8 cellular contexts compared by ENCODE assay signal in genomic region chr6:68635706-68636513, GRCh38. TPM values are rescaled to one million over a fixed set of nuclear protein-coding genes. Genes with fewer than 3 reads are reported as not detected.
DNase-seq lines count a peak whose midpoint lies in the region; ATAC-seq and TF ChIP-seq lines count a peak whose summit lies in the region.
"Had no signal": no experiment of that assay in that cellular context is flagged by ENCODE, and none has a peak within 500 bp of the region (broad histone marks: within the 10 kb centered on the region; RNA-seq: fewer than 3 reads in every experiment).

No MANE protein-coding gene starts in this region.

- H3K4me1 ChIP-seq in left lung = peaks cover 0 to 24% of the 10 kb centered on the region in 2 donors
- peaks cover 33% of the 10 kb centered on the region for H3K4me1 ChIP-seq in suprapubic skin

- DNase-seq in GM06990 (ENCODE audit: extremely low read depth, insufficient read length) (peak; percentile 10), NCI-H1105 (lab: John Stamatoyannopoulos, UW) (peak; percentile 15), MCF 10A (ENCODE audit: unreplicated experiment) (no peak), left lung (peak; percentile 34 to 37), suprapubic skin (ENCODE audit: low spot score in 2 of 2) (no peak)
- no peak for DNase-seq in stimulated activated CD4-positive, alpha-beta T cell treated with anti-CD3 and anti-CD28 coated beads, Interleukin-2, amount 100 ng/mL, for 48 hours

- H3K9me3 ChIP-seq in left lung (no peaks in the 10 kb centered on the region), suprapubic skin (no peaks in the 10 kb centered on the region)

- H3K27ac ChIP-seq in left lung (peak overlapping the region; percentile 23 to 72), suprapubic skin (peak overlapping the region; percentile 60)
- H3K27ac ChIP-seq: VCaP had no signal

- TF ChIP-seq EP300 in suprapubic skin (IDR thresholded peaks at IDR 0.05) = no peak

- H3K36me3 ChIP-seq in GM06990 (ENCODE audit: control insufficient read depth, insufficient read depth, low read length) = no peaks in the 10 kb centered on the region
- H3K36me3 ChIP-seq in left lung = no peaks in the 10 kb centered on the region
- no peaks in the 10 kb centered on the region for H3K36me3 ChIP-seq in suprapubic skin

- no peak for TF ChIP-seq POLR2A in suprapubic skin (IDR thresholded peaks at IDR 0.05)

- H3K27me3 ChIP-seq in GM06990 (replicated peaks; ENCODE audit: control insufficient read depth, insufficient read depth, low read length) = peaks cover 1% of the 10 kb centered on the region
- peaks cover 15 to 61% of the 10 kb centered on the region in 2 donors for H3K27me3 ChIP-seq in left lung
- H3K27me3 ChIP-seq in suprapubic skin = peaks cover 10% of the 10 kb centered on the region

- no peaks in the 10 kb centered on the region for H3K36me3 Mint-ChIP-seq in MCF 10A (ENCODE audit: insufficient read depth, unreplicated experiment)

- POLR2A ChIA-PET in MCF 10A (lab: Yijun Ruan, JAX) = interaction anchor here (0.6 to 1.2 kb wide), 2 partner anchors 9 to 13 kb away, joined by 3 to 4 read pairs; no protein-coding TSS in a partner anchor

- peaks cover 95% of the 10 kb centered on the region for H3K27me3 Mint-ChIP-seq in MCF 10A (ENCODE audit: insufficient read depth, unreplicated experiment)

- ATAC-seq in left lung (peak; percentile 29), GM21423 (IDR thresholded peaks at IDR 0.05; ENCODE audit: unreplicated experiment) (no peak)

- BruUV-seq in MCF 10A (replicated peaks; lab: Mats Ljungman, UMichigan) = no TSS peak

- peaks cover 11% of the 10 kb centered on the region for H3K4me1 Mint-ChIP-seq in MCF 10A (ENCODE audit: insufficient read depth, unreplicated experiment)

- H3K27ac Mint-ChIP-seq in MCF 10A (ENCODE audit: low read depth, unreplicated experiment) = no peak overlapping the region

- CTCF ChIA-PET in MCF 10A (lab: Yijun Ruan, JAX) = interaction anchor here (0.5 to 1.6 kb wide), 11 partner anchors 10 to 1556 kb away, joined by 3 to 6 read pairs (median 3); no protein-coding TSS in a partner anchor

- WGBS in suprapubic skin = 3% methylated on average over 24 of the region's 24 CpGs

- H3K4me3 ChIP-seq in GM06990 (replicated peaks; ENCODE audit: low read depth, low read length) = peak overlapping the region; percentile 59
- H3K4me3 ChIP-seq in left lung = peak overlapping the region; percentile 47 to 57
- H3K4me3 ChIP-seq in suprapubic skin = peak overlapping the region; percentile 63

- H3K9me3 Mint-ChIP-seq in MCF 10A (ENCODE audit: unreplicated experiment) = no peaks in the 10 kb centered on the region

- intact Hi-C loops in MCF 10A (cut with micrococcal nuclease) (loop anchor here (5.0 kb wide), 1 partner anchor 1471 kb away; no protein-coding TSS in a partner anchor), left lung (cut with DNase I) (loop anchor here in 1 of 2 donors (5.0 kb wide), 1 partner anchor 141 kb away; no protein-coding TSS in a partner anchor)

- peak overlapping the region; percentile 69 for H3K4me3 Mint-ChIP-seq in MCF 10A (ENCODE audit: unreplicated experiment)

- TF ChIP-seq CTCF in GM06990 (IDR thresholded peaks at IDR 0.05; ENCODE audit: insufficient read depth, low read length, poor library complexity, severe bottlenecking) (no peak), MCF 10A (IDR thresholded peaks at IDR 0.05; ENCODE audit: unreplicated experiment) (no peak), left lung (IDR thresholded peaks at IDR 0.05) (no peak), suprapubic skin (IDR thresholded peaks at IDR 0.05) (no peak)

RNA-seq across cellular contexts. Expression of gene ADGRB3, which starts 0.8 kb away (rescaled TPM):
- total RNA-seq in MCF 10A (2022) (not detected in 2 replicates), left lung (1 to 10 TPM; 2.0 to 2.9 TPM), suprapubic skin (1 to 10 TPM in 3 of 4 donors, under 1 TPM in 1; 0.42 to 2.2 (median 1.3) TPM)

Comparison
In these comparisons a context has a peak if more than half of its experiments do, and no peak if none do; other contexts are left out.
1. DNase-seq: peak in GM06990 (single experiment), NCI-H1105 (single experiment) and left lung (2 of 2); none in MCF 10A (single experiment), suprapubic skin (0 of 2) and stimulated activated CD4-positive, alpha-beta T cell treated with anti-CD3 and anti-CD28 coated beads, Interleukin-2, amount 100 ng/mL, for 48 hours (0 of 2).
2. Peak in every context shown above with its lines, with median percentiles within 50 percentile points of each other: H3K4me3 ChIP-seq.